In the genomic region with DNA sequence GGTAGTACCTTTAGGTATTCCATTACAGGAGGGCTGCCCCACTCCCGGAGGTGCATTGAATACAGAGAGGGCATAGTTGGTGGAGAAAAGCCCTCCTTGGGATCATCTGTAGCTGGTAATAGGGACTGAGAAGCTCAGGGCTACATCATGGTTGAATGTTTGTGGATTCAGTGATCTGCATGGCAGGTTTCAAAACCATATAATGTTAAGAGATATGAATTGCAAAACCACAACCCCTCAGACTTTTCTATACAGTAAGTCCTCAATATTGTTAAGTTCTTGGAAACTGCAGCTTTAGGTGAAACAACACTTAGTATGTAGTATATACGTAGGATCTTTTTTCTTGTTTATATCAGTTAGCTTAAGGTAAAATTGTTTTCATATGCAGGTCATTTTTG, we compare ENCODE assay signal across 10 cellular contexts. TPM values are rescaled to one million over a fixed set of nuclear protein-coding genes. Genes with fewer than 3 reads are reported as not detected.
DNase-seq lines count a peak whose midpoint lies in the region; ATAC-seq, FAIRE-seq and TF ChIP-seq lines count a peak whose summit lies in the region.
"Had no signal": no experiment of that assay in that cellular context is flagged by ENCODE, and none has a peak within 500 bp of the region (broad histone marks: within the 10 kb centered on the region; RNA-seq: fewer than 3 reads in every experiment).

No MANE protein-coding gene starts in this region.

- DNase-seq in mammary epithelial cell (no peak), small intestine (no peak), HAP-1 (ENCODE audit: low spot score in 2 of 2) (no peak), RCC 7860 (ENCODE audit: low spot score) (no peak)
- no peak for DNase-seq in NK-92 treated with Interleukin-12 subunit alpha and Interleukin-12 subunit beta, amount 100 ng/mL, for 24 hours (lab: John Stamatoyannopoulos, UW)
- DNase-seq: DND-41 had no signal

- H3K4me1 ChIP-seq in mammary epithelial cell (ENCODE audit: insufficient read depth, low read length) (peaks cover 35% of the 10 kb centered on the region), small intestine (ENCODE audit: control insufficient read depth in 2 of 2, insufficient read depth in 1 of 2, low read depth in 1 of 2, low read length in 1 of 2) (peaks cover 12 to 16% of the 10 kb centered on the region in 2 donors), HAP-1 (0 out of 2 replicates have a peak, but pooled peaks cover 3% of the 10 kb centered on the region)

- intact Hi-C loops in mammary epithelial cell (cut with micrococcal nuclease): no loop called here

- H2AFZ ChIP-seq in mammary epithelial cell (ENCODE audit: low read depth, low read length): no peak overlapping the region

- H3K4me3 ChIP-seq in mammary epithelial cell (replicated peaks in 1 of 3; ENCODE audit: insufficient read depth in 1 of 3, low read depth in 2 of 3, low read length in 3 of 3): no peak overlapping the region
- H3K4me3 ChIP-seq in small intestine (ENCODE audit: low read depth in 1 of 2, low read length in 2 of 2): no peak overlapping the region
- H3K4me3 ChIP-seq in HAP-1: no peak overlapping the region
- H3K4me3 ChIP-seq: thoracic aorta had no signal

- dilution Hi-C loops in mammary epithelial cell (cut with HindIII; ENCODE audit: low sequenced_read_pairs): no loop called here

- H3K27me3 ChIP-seq in mammary epithelial cell (ENCODE audit: insufficient read depth, low read length) (no peaks in the 10 kb centered on the region), small intestine (ENCODE audit: control insufficient read depth in 2 of 2, insufficient read depth in 2 of 2, low read length in 2 of 2) (no peaks in the 10 kb centered on the region), HAP-1 (ENCODE audit: low read depth) (no peaks in the 10 kb centered on the region)

- no peak for TF ChIP-seq CTCF in mammary epithelial cell (conservative IDR thresholded peaks at IDR 0.05 in 1 of 2, IDR thresholded peaks at IDR 0.05 in 1 of 2; ENCODE audit: extremely low read depth in 1 of 2, insufficient read depth in 1 of 2, low read depth in 1 of 2, low read length in 2 of 2)

- H4K20me1 ChIP-seq in mammary epithelial cell (ENCODE audit: insufficient read depth, low read length): no peaks in the 10 kb centered on the region

- ATAC-seq in GM18502 (IDR thresholded peaks at IDR 0.05; ENCODE audit: poor library complexity, unreplicated experiment) (peak; percentile 42), GM21360 (IDR thresholded peaks at IDR 0.05; ENCODE audit: unreplicated experiment) (peak; percentile 31), HG03135 (IDR thresholded peaks at IDR 0.05; ENCODE audit: unreplicated experiment) (peak; percentile 45)

- in situ Hi-C loops in mammary epithelial cell (cut with MboI; ENCODE audit: low sequenced_read_pairs in 2 of 2): no loop called here
- in situ Hi-C loops in HAP-1 (cut with MboI; ENCODE audit: low sequenced_read_pairs): no loop called here

- H3K9me3 ChIP-seq in mammary epithelial cell (replicated peaks; ENCODE audit: insufficient read depth, low read length): no peaks in the 10 kb centered on the region
- no peaks in the 10 kb centered on the region for H3K9me3 ChIP-seq in small intestine (ENCODE audit: control insufficient read depth, low read depth)
- no peaks in the 10 kb centered on the region for H3K9me3 ChIP-seq in HAP-1
- H3K9me3 ChIP-seq: thoracic aorta had no signal

- CTCF ChIA-PET in mammary epithelial cell (lab: Charles Lee; ENCODE audit: low non-redundant PET): no interaction called here

- no peak for FAIRE-seq in small intestine (lab: Jason Lieb, UNC)
- no peak for FAIRE-seq in RCC 7860 (lab: Jason Lieb, UNC)

- H3K4me2 ChIP-seq in mammary epithelial cell (ENCODE audit: insufficient read depth, low read depth, low read length): peak overlapping the region; percentile 43

- WGBS in mammary epithelial cell (ENCODE audit: low coverage, missing lambda C conversion rate): 45% methylated on average over 2 of the region's 2 CpGs
- 61 to 81% (median 74%) methylated on average over 2 of the region's 2 CpGs for WGBS in small intestine, 3 donors

- H3K27ac ChIP-seq in mammary epithelial cell (ENCODE audit: insufficient read depth, low read depth, low read length) (peak overlapping the region; percentile 36), small intestine (ENCODE audit: low read depth in 1 of 2, low read length in 1 of 2) (peak overlapping the region in 1 of 2 donors; percentile 36)
- H3K27ac ChIP-seq: thoracic aorta had no signal

- no TSS peak for BruUV-seq in mammary epithelial cell (replicated peaks; lab: Mats Ljungman, UMichigan)

- H3K9ac ChIP-seq in mammary epithelial cell (ENCODE audit: insufficient read depth, low read length): no peak overlapping the region

- H3K36me3 ChIP-seq in mammary epithelial cell (ENCODE audit: insufficient read depth, low read length) (no peaks in the 10 kb centered on the region), small intestine (ENCODE audit: control insufficient read depth in 2 of 2, insufficient read depth in 2 of 2, low read length in 2 of 2) (peaks cover 0 to 3% of the 10 kb centered on the region in 2 donors), HAP-1 (replicated peaks) (no peaks in the 10 kb centered on the region)
- H3K36me3 ChIP-seq: thoracic aorta had no signal

- H3K79me2 ChIP-seq in mammary epithelial cell (ENCODE audit: insufficient read depth, low read length): peaks cover 87% of the 10 kb centered on the region

RNA-seq across cellular contexts. Expression of gene TULP4, which starts 11.3 kb away (rescaled TPM):
- 100 to 1,000 TPM in 1 of 2 donors, 10 to 100 TPM in 1; 81.8 to 152 TPM for total RNA-seq in mammary epithelial cell
- polyA plus RNA-seq in mammary epithelial cell (19.7 TPM), small intestine (10 to 100 TPM in 1 of 3 donors, 1 to 10 TPM in 2; 7.2 to 12.3 (median 9.2) TPM)
- 85.5 TPM for polyA minus RNA-seq in mammary epithelial cell
